In genomic region chr1:8368956-8369639, GRCh38 we compare ENCODE assay signal across 20 cellular contexts. TPM values are rescaled to one million over a fixed set of nuclear protein-coding genes. Genes with fewer than 3 reads are reported as not detected.
DNase-seq lines count a peak whose midpoint lies in the region; ATAC-seq and TF ChIP-seq lines count a peak whose summit lies in the region.
"Had no signal": no experiment of that assay in that cellular context is flagged by ENCODE, and none has a peak within 500 bp of the region (broad histone marks: within the 10 kb centered on the region; RNA-seq: fewer than 3 reads in every experiment).

No MANE protein-coding gene starts in this region.

- H3K9me3 Mint-ChIP-seq in activated CD4-positive, alpha-beta memory T cell treated with anti-CD3 and anti-CD28 coated beads for 36 hours = no peaks in the 10 kb centered on the region
- no peaks in the 10 kb centered on the region for H3K9me3 Mint-ChIP-seq in activated CD4-positive, alpha-beta memory T cell treated with anti-CD3 and anti-CD28 coated beads, Interleukin-2, amount 10 ng/mL, durations not matched to agents 7 days and 5 days
- H3K9me3 Mint-ChIP-seq in nephron = no peaks in the 10 kb centered on the region
- H3K9me3 Mint-ChIP-seq: effector memory CD8-positive, alpha-beta T cell; naive thymus-derived CD8-positive, alpha-beta T cell had no signal

- H3K27ac ChIP-seq in adrenal gland (peak overlapping the region in 4 of 5 donors; percentile 8 to 84 (median 43)), subcutaneous abdominal adipose tissue (ENCODE audit: low read depth, low read length) (peak overlapping the region; percentile 65)
- H3K27ac ChIP-seq: BLaER1 treated with 17β-estradiol and CSF1 and Interleukin-3, amounts not matched to agents 10 nM and 100 nM; RWPE1 had no signal

- 44 to 57% (median 50%) methylated on average over 5 of the region's 5 CpGs for WGBS in adrenal gland, 4 donors

- POLR2A ChIA-PET in activated CD4-positive, alpha-beta memory T cell treated with anti-CD3 and anti-CD28 coated beads for 36 hours (lab: Charles Lee) = interaction anchor here (0.6 kb wide), 1 partner anchor 97 kb away, joined by 3 read pairs; no protein-coding TSS in a partner anchor
- POLR2A ChIA-PET in activated CD4-positive, alpha-beta memory T cell treated with anti-CD3 and anti-CD28 coated beads, Interleukin-2, amount 10 ng/mL, durations not matched to agents 7 days and 5 days (lab: Charles Lee) = no interaction called here

- H3K4me1 Mint-ChIP-seq in activated CD4-positive, alpha-beta memory T cell treated with anti-CD3 and anti-CD28 coated beads for 36 hours (ENCODE audit: low read depth) = peaks cover 44% of the 10 kb centered on the region
- peaks cover 5% of the 10 kb centered on the region for H3K4me1 Mint-ChIP-seq in activated CD4-positive, alpha-beta memory T cell treated with anti-CD3 and anti-CD28 coated beads, Interleukin-2, amount 10 ng/mL, durations not matched to agents 7 days and 5 days
- peaks cover 79% of the 10 kb centered on the region for H3K4me1 Mint-ChIP-seq in nephron

- no peaks in the 10 kb centered on the region for H3K9me3 ChIP-seq in adrenal gland (replicated peaks in 1 of 3)
- H3K9me3 ChIP-seq in subcutaneous abdominal adipose tissue (ENCODE audit: control insufficient read depth in 5 of 5, low read length in 5 of 5) = no peaks in the 10 kb centered on the region
- H3K9me3 ChIP-seq: BLaER1 treated with 17β-estradiol and CSF1 and Interleukin-3, amounts not matched to agents 10 nM and 100 nM had no signal

- H3K27ac Mint-ChIP-seq in activated CD4-positive, alpha-beta memory T cell treated with anti-CD3 and anti-CD28 coated beads for 36 hours = peak overlapping the region; percentile 28
- H3K27ac Mint-ChIP-seq in activated CD4-positive, alpha-beta memory T cell treated with anti-CD3 and anti-CD28 coated beads, Interleukin-2, amount 10 ng/mL, durations not matched to agents 7 days and 5 days = no peak overlapping the region
- H3K27ac Mint-ChIP-seq in nephron = peak overlapping the region; percentile 36 to 93 (median 91)

- H3K27me3 ChIP-seq in adrenal gland (no peaks in the 10 kb centered on the region), subcutaneous abdominal adipose tissue (ENCODE audit: control insufficient read depth in 5 of 5, insufficient read depth in 4 of 5, low read length in 5 of 5) (no peaks in the 10 kb centered on the region)
- H3K27me3 ChIP-seq: BLaER1 treated with 17β-estradiol and CSF1 and Interleukin-3, amounts not matched to agents 10 nM and 100 nM had no signal

- H3K9ac ChIP-seq in subcutaneous abdominal adipose tissue (ENCODE audit: low read length in 5 of 5) = no peak overlapping the region

- no peaks in the 10 kb centered on the region for H3K27me3 Mint-ChIP-seq in activated CD4-positive, alpha-beta memory T cell treated with anti-CD3 and anti-CD28 coated beads for 36 hours
- H3K27me3 Mint-ChIP-seq in activated CD4-positive, alpha-beta memory T cell treated with anti-CD3 and anti-CD28 coated beads, Interleukin-2, amount 10 ng/mL, durations not matched to agents 7 days and 5 days = no peaks in the 10 kb centered on the region
- H3K27me3 Mint-ChIP-seq in nephron (ENCODE audit: low read depth) = no peaks in the 10 kb centered on the region
- H3K27me3 Mint-ChIP-seq: effector memory CD8-positive, alpha-beta T cell; naive thymus-derived CD8-positive, alpha-beta T cell had no signal

- DNase-seq in activated CD4-positive, alpha-beta memory T cell treated with anti-CD3 and anti-CD28 coated beads for 36 hours = no peak
- DNase-seq in activated CD4-positive, alpha-beta memory T cell treated with anti-CD3 and anti-CD28 coated beads, Interleukin-2, amount 10 ng/mL, durations not matched to agents 7 days and 5 days = no peak
- DNase-seq in adrenal gland = peak in 3 of 7 donors; percentile 5 to 54 (median 16)
- DNase-seq in stimulated activated naive CD4-positive, alpha-beta T cell treated with Interleukin-2 at 50 U/mL for 16 hours (lab: John Stamatoyannopoulos, UW) = no peak
- DNase-seq: activated CD8-positive, alpha-beta memory T cell treated with anti-CD3 and anti-CD28 coated beads for 24 hours; amniotic stem cell; effector memory CD8-positive, alpha-beta T cell; GDM1; mammary epithelial cell; naive thymus-derived CD8-positive, alpha-beta T cell; NCI-H1048; NCI-H510A treated with DMSO at 0.1 percent for 48 hours; T-helper 1 cell had no signal

- H3K36me3 ChIP-seq in adrenal gland (replicated peaks in 1 of 2) (peaks cover 0 to 19% of the 10 kb centered on the region in 2 donors), subcutaneous abdominal adipose tissue (ENCODE audit: control insufficient read depth in 5 of 5, insufficient read depth in 5 of 5, low read length in 5 of 5) (peaks cover 2 to 28% (median 23%) of the 10 kb centered on the region in 5 donors)

- TF ChIP-seq CTCF in adrenal gland (IDR thresholded peaks at IDR 0.05) (no peak), nephron (IDR thresholded peaks at IDR 0.05; ENCODE audit: unreplicated experiment in 3 of 3) (no peak)

- H3K4me3 Mint-ChIP-seq in activated CD4-positive, alpha-beta memory T cell treated with anti-CD3 and anti-CD28 coated beads for 36 hours = no peak overlapping the region
- no peak overlapping the region for H3K4me3 Mint-ChIP-seq in activated CD4-positive, alpha-beta memory T cell treated with anti-CD3 and anti-CD28 coated beads, Interleukin-2, amount 10 ng/mL, durations not matched to agents 7 days and 5 days
- H3K4me3 Mint-ChIP-seq in nephron = no peak overlapping the region
- H3K4me3 Mint-ChIP-seq: effector memory CD8-positive, alpha-beta T cell; naive thymus-derived CD8-positive, alpha-beta T cell had no signal

- H3K4me1 ChIP-seq in adrenal gland (replicated peaks in 1 of 2) (peaks cover 58 to 88% of the 10 kb centered on the region in 2 donors), subcutaneous abdominal adipose tissue (ENCODE audit: control insufficient read depth in 5 of 5, insufficient read depth in 5 of 5, low read length in 5 of 5) (peaks cover 36 to 77% (median 70%) of the 10 kb centered on the region in 5 donors)

- H3K4me3 ChIP-seq in adrenal gland (no peak overlapping the region), subcutaneous abdominal adipose tissue (ENCODE audit: low read depth in 1 of 5, low read length in 5 of 5) (no peak overlapping the region)
- H3K4me3 ChIP-seq: BLaER1 treated with 17β-estradiol and CSF1 and Interleukin-3, amounts not matched to agents 10 nM and 100 nM had no signal

- H3K36me3 Mint-ChIP-seq in activated CD4-positive, alpha-beta memory T cell treated with anti-CD3 and anti-CD28 coated beads for 36 hours = peaks cover 8% of the 10 kb centered on the region
- H3K36me3 Mint-ChIP-seq in activated CD4-positive, alpha-beta memory T cell treated with anti-CD3 and anti-CD28 coated beads, Interleukin-2, amount 10 ng/mL, durations not matched to agents 7 days and 5 days (ENCODE audit: low read depth) = peaks cover 26% of the 10 kb centered on the region
- peaks cover 22% of the 10 kb centered on the region for H3K36me3 Mint-ChIP-seq in nephron (ENCODE audit: low read depth)

- intact Hi-C loops in activated CD4-positive, alpha-beta memory T cell treated with anti-CD3 and anti-CD28 coated beads for 36 hours (cut with micrococcal nuclease) = no loop called here
- intact Hi-C loops in adrenal gland (cut with DNase I) = no loop called here

- no peak for TF ChIP-seq POLR2A in adrenal gland (IDR thresholded peaks at IDR 0.05)

- ATAC-seq in GM18870 (IDR thresholded peaks at IDR 0.05; ENCODE audit: unreplicated experiment) = no peak
- no peak for ATAC-seq in activated CD4-positive, CD25-positive, alpha-beta regulatory T cell treated with anti-CD3 and anti-CD28 coated beads, Interleukin-2, amount 50 U/mL, for 24 hours
- ATAC-seq: effector memory CD8-positive, alpha-beta T cell; naive thymus-derived CD8-positive, alpha-beta T cell had no signal

- CTCF ChIA-PET in activated CD4-positive, alpha-beta memory T cell treated with anti-CD3 and anti-CD28 coated beads for 36 hours (lab: Charles Lee) = interaction anchor here (1.3 kb wide), 1 partner anchor 357 kb away, joined by 5 read pairs; no protein-coding TSS in a partner anchor
- CTCF ChIA-PET in activated CD4-positive, alpha-beta memory T cell treated with anti-CD3 and anti-CD28 coated beads, Interleukin-2, amount 10 ng/mL, durations not matched to agents 7 days and 5 days (lab: Charles Lee) = no interaction called here

RNA-seq across cellular contexts. Expression of gene SLC45A1, which starts 51.2 kb away (rescaled TPM):
- total RNA-seq in activated CD4-positive, alpha-beta memory T cell treated with anti-CD3 and anti-CD28 coated beads for 36 hours = under 1 TPM; 0.77 to 0.95 TPM
- total RNA-seq in activated CD4-positive, alpha-beta memory T cell treated with anti-CD3 and anti-CD28 coated beads, Interleukin-2, amount 10 ng/mL, durations not matched to agents 7 days and 5 days = under 1 TPM; 0.25 to 0.30 TPM
- total RNA-seq in adrenal gland = 1 to 10 TPM; 1.5 to 7.0 (median 2.5) TPM
- 1 to 10 TPM; 1.2 to 6.7 (median 5.1) TPM for polyA plus RNA-seq in adrenal gland
- total RNA-seq: HT-29 had no signal
